ENCODE assay signal across 26 cellular contexts in genomic region chr5:135064235-135064570, GRCh38.
"Had no signal": no experiment of that assay in that cellular context is flagged by ENCODE, and none has a peak within 500 bp of the region (broad histone marks: within the 10 kb centered on the region; RNA-seq: fewer than 3 reads in every experiment).

No MANE protein-coding gene starts in this region.

- H3K27ac Mint-ChIP-seq: activated CD8-positive, alpha-beta T cell treated with anti-CD3 and anti-CD28 coated beads for 36 hours; activated naive CD4-positive, alpha-beta T cell treated with anti-CD3 and anti-CD28 coated beads, Interleukin-2, amount 10 ng/mL, durations not matched to agents 7 days and 5 days; activated T-cell treated with anti-CD3 and anti-CD28 coated beads, Interleukin-2, amount 50 U/mL, for 72 hours; activated T-helper 2 cell treated with anti-CD3 and anti-CD28 coated beads, Interferon-gamma antibody, Interleukin-2, Interleukin-4, amounts not matched to agents 10 μg/mL and 5 μg/mL and 100 μg/mL, durations not matched to agents 14 hours and 24 hours and 36 hours; T-cell had no signal

- H3K27ac ChIP-seq: VCaP had no signal

- DNase-seq: activated CD4-positive, CD25-positive, alpha-beta regulatory T cell; activated CD8-positive, alpha-beta memory T cell treated with anti-CD3 and anti-CD28 coated beads, Interleukin-2, amount 50 U/mL, for 4 hours; activated CD8-positive, alpha-beta T cell treated with anti-CD3 and anti-CD28 coated beads for 36 hours; activated gamma-delta T cell treated with Interleukin-2 at 50 U/mL for 16 hours; activated naive CD4-positive, alpha-beta T cell treated with anti-CD3 and anti-CD28 coated beads, Interleukin-2, amount 10 ng/mL, durations not matched to agents 7 days and 5 days; activated T-cell treated with anti-CD3 and anti-CD28 coated beads, Interleukin-2, amount 50 U/mL, for 72 hours; amniotic stem cell; MM.1S; NCI-H1105; NCI-H187; NCI-H2081 treated with DMSO at 0.1 percent for 48 hours; NCI-H446 treated with DMSO at 0.1 percent for 48 hours; NCI-H524 treated with DMSO at 0.1 percent for 48 hours; NCI-H748 treated with DMSO at 0.1 percent for 48 hours; PC-3; SHP77 treated with DMSO at 0.1 percent for 48 hours; T-cell; T-helper 2 cell; T1000 had no signal

- H3K4me1 Mint-ChIP-seq: activated naive CD4-positive, alpha-beta T cell treated with anti-CD3 and anti-CD28 coated beads, Interleukin-2, amount 10 ng/mL, durations not matched to agents 7 days and 5 days; central memory CD8-positive, alpha-beta T cell; T-cell had no signal

- ATAC-seq: activated CD8-positive, alpha-beta T cell treated with anti-CD3 and anti-CD28 coated beads for 36 hours; activated T-cell treated with anti-CD3 and anti-CD28 coated beads, Interleukin-2, amount 50 U/mL, for 72 hours; PC-3; T-cell had no signal

- H3K4me3 Mint-ChIP-seq: activated CD8-positive, alpha-beta T cell treated with anti-CD3 and anti-CD28 coated beads for 36 hours; activated naive CD4-positive, alpha-beta T cell treated with anti-CD3 and anti-CD28 coated beads, Interleukin-2, amount 10 ng/mL, durations not matched to agents 7 days and 5 days; activated T-cell treated with anti-CD3 and anti-CD28 coated beads, Interleukin-2, amount 50 U/mL, for 72 hours; brain; central memory CD8-positive, alpha-beta T cell; T-cell had no signal

- H3K27me3 Mint-ChIP-seq: activated CD8-positive, alpha-beta T cell treated with anti-CD3 and anti-CD28 coated beads for 36 hours had no signal

- H3K9me3 Mint-ChIP-seq: activated CD8-positive, alpha-beta T cell treated with anti-CD3 and anti-CD28 coated beads for 36 hours; activated naive CD4-positive, alpha-beta T cell treated with anti-CD3 and anti-CD28 coated beads, Interleukin-2, amount 10 ng/mL, durations not matched to agents 7 days and 5 days; activated T-cell treated with anti-CD3 and anti-CD28 coated beads, Interleukin-2, amount 50 U/mL, for 72 hours; activated T-helper 2 cell treated with anti-CD3 and anti-CD28 coated beads, Interferon-gamma antibody, Interleukin-2, Interleukin-4, amounts not matched to agents 10 μg/mL and 5 μg/mL and 100 μg/mL, durations not matched to agents 14 hours and 24 hours and 36 hours; brain; central memory CD8-positive, alpha-beta T cell; T-cell had no signal

- FAIRE-seq: astrocyte, RCC 7860, TTC549 had no signal

- H3K36me3 Mint-ChIP-seq: activated naive CD4-positive, alpha-beta T cell treated with anti-CD3 and anti-CD28 coated beads, Interleukin-2, amount 10 ng/mL, durations not matched to agents 7 days and 5 days; brain; T-cell had no signal
